In genomic region chr19:4375620-4376228, GRCh38 we compare ENCODE assay signal across 1 cellular context.
A peak's percentile ranks its signal among the peaks of the same experiment; 100 is the strongest.
TF ChIP-seq lines count a peak whose summit lies in the region.

No MANE protein-coding gene starts in this region.

TF ChIP-seq in K562, 482 proteins besides CTCF, POLR2A, EP300 and RAD21 (continues in another document):
- TF ChIP-seq GTF2B (IDR thresholded peaks at IDR 0.05; ENCODE audit: extremely low read depth, insufficient read length) (no peak), CAMTA2 (CRISPR knock-in tag; conservative IDR thresholded peaks at IDR 0.05) (no peak), UBTF (IDR thresholded peaks at IDR 0.05; ENCODE audit: borderline replicate concordance in 1 of 2, low read depth in 2 of 2, low read length in 2 of 2) (peak in 1 of 2 experiments; percentile 64; a peak in 1 of 4 replicates), RBFOX2 (IDR thresholded peaks at IDR 0.05; ENCODE audit: low read depth, low read length) (no peak), FOXP1 (CRISPR knock-in tag; IDR thresholded peaks at IDR 0.05) (no peak), ZNF592 (IDR thresholded peaks at IDR 0.05) (peak; percentile 56; the same call in 1 of the 2 replicates), NFIC (IDR thresholded peaks at IDR 0.05) (peak; percentile 63), RFX7 (CRISPR knock-in tag; IDR thresholded peaks at IDR 0.05) (no peak), ZNF431 (CRISPR knock-in tag; IDR thresholded peaks at IDR 0.05) (0 out of 2 replicates have a peak, but pooled peaks have one; percentile 63), ZNF24 (IDR thresholded peaks at IDR 0.05) (no peak), EP400 (IDR thresholded peaks at IDR 0.05) (peak; percentile 77), MCM7 (IDR thresholded peaks at IDR 0.05) (no peak), E2F6 (IDR thresholded peaks at IDR 0.05; ENCODE audit: borderline replicate concordance in 1 of 2, extremely low read depth in 1 of 2, insufficient read depth in 1 of 2, insufficient read length in 1 of 2, low read depth in 1 of 2, low read length in 1 of 2, poor library complexity in 1 of 2, severe bottlenecking in 1 of 2) (peak in 1 of 2 experiments; percentile 58), PRMT5 (CRISPR knock-in tag; IDR thresholded peaks at IDR 0.05) (no peak), ZBTB5 (IDR thresholded peaks at IDR 0.05) (no peak), NR4A1 (CRISPR knock-in tag; IDR thresholded peaks at IDR 0.05) (no peak), NR4A1 (tag; IDR thresholded peaks at IDR 0.05) (no peak), ZFP36 (IDR thresholded peaks at IDR 0.05; ENCODE audit: low read depth, low read length, partially characterized antibody) (peak; percentile 7), SMC3 (conservative IDR thresholded peaks at IDR 0.05; ENCODE audit: insufficient read depth, low read depth, low read length) (0 out of 2 replicates have a peak, but pooled peaks have one; percentile 8), ZNF146 (CRISPR knock-in tag; IDR thresholded peaks at IDR 0.05; ENCODE audit: unreplicated experiment) (no peak), EGR1 (conservative IDR thresholded peaks at IDR 0.05) (no peak), DPF2 (IDR thresholded peaks at IDR 0.05) (peak; percentile 91), PRPF4 (IDR thresholded peaks at IDR 0.05; ENCODE audit: insufficient read depth, low read depth, low read length, poor library complexity, severe bottlenecking) (no peak), ZNF311 (CRISPR knock-in tag; IDR thresholded peaks at IDR 0.05) (no peak), NELFE (IDR thresholded peaks at IDR 0.05; ENCODE audit: insufficient read depth, insufficient read length) (no peak), POLR2AphosphoS2 (IDR thresholded peaks at IDR 0.05; ENCODE audit: low read length) (no peak), POLR3A (IDR thresholded peaks at IDR 0.05; ENCODE audit: borderline replicate concordance, extremely low read depth, insufficient read depth, insufficient read length) (no peak), HDAC6 (IDR thresholded peaks at IDR 0.05; ENCODE audit: low read depth, low read length) (no peak), SNIP1 (IDR thresholded peaks at IDR 0.05; ENCODE audit: low read depth) (no peak), VEZF1 (CRISPR knock-in tag; IDR thresholded peaks at IDR 0.05) (peak; percentile 54), NBN (IDR thresholded peaks at IDR 0.05; ENCODE audit: low read depth) (peak; percentile 81), POLR2AphosphoS5 (IDR thresholded peaks at IDR 0.05; ENCODE audit: control insufficient read depth, insufficient read depth, low read depth, low read length) (peak; percentile 81), ZNF764 (CRISPR knock-in tag; IDR thresholded peaks at IDR 0.05; ENCODE audit: low read depth) (no peak), NR2C1 (IDR thresholded peaks at IDR 0.05) (peak; percentile 39; the same call in 1 of the 2 replicates), NR2C1 (tag; IDR thresholded peaks at IDR 0.05) (0 out of 2 replicates have a peak, but pooled peaks have one; percentile 48)
- TF ChIP-seq, protein P1, sequence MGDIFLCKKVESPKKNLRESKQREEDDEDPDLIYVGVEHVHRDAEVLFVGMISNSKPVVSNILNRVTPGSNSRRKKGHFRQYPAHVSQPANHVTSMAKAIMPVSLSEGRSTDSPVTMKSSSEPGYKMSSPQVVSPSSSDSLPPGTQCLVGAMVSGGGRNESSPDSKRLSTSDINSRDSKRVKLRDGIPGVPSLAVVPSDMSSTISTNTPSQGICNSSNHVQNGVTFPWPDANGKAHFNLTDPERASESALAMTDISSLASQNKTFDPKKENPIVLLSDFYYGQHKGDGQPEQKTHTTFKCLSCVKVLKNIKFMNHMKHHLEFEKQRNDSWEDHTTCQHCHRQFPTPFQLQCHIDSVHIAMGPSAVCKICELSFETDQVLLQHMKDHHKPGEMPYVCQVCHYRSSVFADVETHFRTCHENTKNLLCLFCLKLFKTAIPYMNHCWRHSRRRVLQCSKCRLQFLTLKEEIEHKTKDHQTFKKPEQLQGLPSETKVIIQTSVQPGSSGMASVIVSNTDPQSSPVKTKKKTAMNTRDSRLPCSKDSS (IDR thresholded peaks at IDR 0.05; ENCODE audit: low read depth, partially characterized antibody), result no peak
- TF ChIP-seq, protein P2, sequence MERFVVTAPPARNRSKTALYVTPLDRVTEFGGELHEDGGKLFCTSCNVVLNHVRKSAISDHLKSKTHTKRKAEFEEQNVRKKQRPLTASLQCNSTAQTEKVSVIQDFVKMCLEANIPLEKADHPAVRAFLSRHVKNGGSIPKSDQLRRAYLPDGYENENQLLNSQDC (CRISPR knock-in tag; IDR thresholded peaks at IDR 0.05), result no peak
- TF ChIP-seq, protein P3, sequence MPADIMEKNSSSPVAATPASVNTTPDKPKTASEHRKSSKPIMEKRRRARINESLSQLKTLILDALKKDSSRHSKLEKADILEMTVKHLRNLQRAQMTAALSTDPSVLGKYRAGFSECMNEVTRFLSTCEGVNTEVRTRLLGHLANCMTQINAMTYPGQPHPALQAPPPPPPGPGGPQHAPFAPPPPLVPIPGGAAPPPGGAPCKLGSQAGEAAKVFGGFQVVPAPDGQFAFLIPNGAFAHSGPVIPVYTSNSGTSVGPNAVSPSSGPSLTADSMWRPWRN (IDR thresholded peaks at IDR 0.05; ENCODE audit: low read depth), result peak; percentile 52; the same call in 1 of the 2 replicates
- TF ChIP-seq, protein P4, sequence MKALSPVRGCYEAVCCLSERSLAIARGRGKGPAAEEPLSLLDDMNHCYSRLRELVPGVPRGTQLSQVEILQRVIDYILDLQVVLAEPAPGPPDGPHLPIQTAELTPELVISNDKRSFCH (CRISPR knock-in tag; IDR thresholded peaks at IDR 0.05), result no peak
- TF ChIP-seq, protein P4 (tag; IDR thresholded peaks at IDR 0.05), result peak; percentile 14; the same call in 1 of the 2 replicates
- TF ChIP-seq, protein P5, sequence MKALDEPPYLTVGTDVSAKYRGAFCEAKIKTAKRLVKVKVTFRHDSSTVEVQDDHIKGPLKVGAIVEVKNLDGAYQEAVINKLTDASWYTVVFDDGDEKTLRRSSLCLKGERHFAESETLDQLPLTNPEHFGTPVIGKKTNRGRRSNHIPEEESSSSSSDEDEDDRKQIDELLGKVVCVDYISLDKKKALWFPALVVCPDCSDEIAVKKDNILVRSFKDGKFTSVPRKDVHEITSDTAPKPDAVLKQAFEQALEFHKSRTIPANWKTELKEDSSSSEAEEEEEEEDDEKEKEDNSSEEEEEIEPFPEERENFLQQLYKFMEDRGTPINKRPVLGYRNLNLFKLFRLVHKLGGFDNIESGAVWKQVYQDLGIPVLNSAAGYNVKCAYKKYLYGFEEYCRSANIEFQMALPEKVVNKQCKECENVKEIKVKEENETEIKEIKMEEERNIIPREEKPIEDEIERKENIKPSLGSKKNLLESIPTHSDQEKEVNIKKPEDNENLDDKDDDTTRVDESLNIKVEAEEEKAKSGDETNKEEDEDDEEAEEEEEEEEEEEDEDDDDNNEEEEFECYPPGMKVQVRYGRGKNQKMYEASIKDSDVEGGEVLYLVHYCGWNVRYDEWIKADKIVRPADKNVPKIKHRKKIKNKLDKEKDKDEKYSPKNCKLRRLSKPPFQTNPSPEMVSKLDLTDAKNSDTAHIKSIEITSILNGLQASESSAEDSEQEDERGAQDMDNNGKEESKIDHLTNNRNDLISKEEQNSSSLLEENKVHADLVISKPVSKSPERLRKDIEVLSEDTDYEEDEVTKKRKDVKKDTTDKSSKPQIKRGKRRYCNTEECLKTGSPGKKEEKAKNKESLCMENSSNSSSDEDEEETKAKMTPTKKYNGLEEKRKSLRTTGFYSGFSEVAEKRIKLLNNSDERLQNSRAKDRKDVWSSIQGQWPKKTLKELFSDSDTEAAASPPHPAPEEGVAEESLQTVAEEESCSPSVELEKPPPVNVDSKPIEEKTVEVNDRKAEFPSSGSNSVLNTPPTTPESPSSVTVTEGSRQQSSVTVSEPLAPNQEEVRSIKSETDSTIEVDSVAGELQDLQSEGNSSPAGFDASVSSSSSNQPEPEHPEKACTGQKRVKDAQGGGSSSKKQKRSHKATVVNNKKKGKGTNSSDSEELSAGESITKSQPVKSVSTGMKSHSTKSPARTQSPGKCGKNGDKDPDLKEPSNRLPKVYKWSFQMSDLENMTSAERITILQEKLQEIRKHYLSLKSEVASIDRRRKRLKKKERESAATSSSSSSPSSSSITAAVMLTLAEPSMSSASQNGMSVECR (CRISPR knock-in tag; IDR thresholded peaks at IDR 0.05), result peak; percentile 66; the same call in 1 of the 2 replicates
